Comparison of ENCODE assay signal across 1 cellular context in the genomic region with DNA sequence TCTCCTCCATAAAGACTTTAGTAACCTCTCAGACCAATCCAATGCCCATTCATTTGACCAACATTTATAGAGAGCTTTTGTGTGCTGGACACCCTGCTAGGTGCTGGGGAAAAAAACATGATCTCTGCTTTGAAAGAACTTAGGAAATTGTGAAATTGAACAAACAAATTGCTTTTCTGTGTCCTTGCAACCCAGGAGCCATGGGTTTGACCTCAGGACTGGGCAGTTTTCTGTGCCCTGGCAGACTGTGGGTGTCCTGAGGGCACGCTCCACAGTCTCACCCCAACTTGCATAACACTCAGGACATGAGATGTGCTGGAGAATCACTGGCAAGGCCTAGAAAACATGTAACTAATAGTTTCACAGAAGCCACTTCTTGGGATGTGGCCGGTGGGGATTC.
A peak's percentile ranks its signal among the peaks of the same experiment; 100 is the strongest.
TF ChIP-seq lines count a peak whose summit lies in the region.

No MANE protein-coding gene starts in this region.

TF ChIP-seq in liver, 16 proteins besides CTCF, POLR2A, EP300 and RAD21:
- TF ChIP-seq YY1 (IDR thresholded peaks at IDR 0.05): peak; percentile 72
- TF ChIP-seq, protein P1, sequence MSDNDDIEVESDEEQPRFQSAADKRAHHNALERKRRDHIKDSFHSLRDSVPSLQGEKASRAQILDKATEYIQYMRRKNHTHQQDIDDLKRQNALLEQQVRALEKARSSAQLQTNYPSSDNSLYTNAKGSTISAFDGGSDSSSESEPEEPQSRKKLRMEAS (IDR thresholded peaks at IDR 0.05): peak; percentile 94
- peak; percentile 33 for TF ChIP-seq ATF3 (IDR thresholded peaks at IDR 0.05)
- peak in 1 of 2 donors; percentile 31 for TF ChIP-seq GABPA (IDR thresholded peaks at IDR 0.05 in 1 of 2, conservative IDR thresholded peaks at IDR 0.05 in 1 of 2)
- peak; percentile 62 to 84 for TF ChIP-seq JUND (IDR thresholded peaks at IDR 0.05)
- peak; percentile 76 for TF ChIP-seq SP1 (IDR thresholded peaks at IDR 0.05)
- TF ChIP-seq FOXA1 (IDR thresholded peaks at IDR 0.05): peak; percentile 44
- peak; percentile 52 for TF ChIP-seq HNF4G (IDR thresholded peaks at IDR 0.05)
- peak; percentile 93 to 96 for TF ChIP-seq HNF4A (conservative IDR thresholded peaks at IDR 0.05)
- peak in 1 of 2 donors; percentile 44 for TF ChIP-seq EGR1 (IDR thresholded peaks at IDR 0.05; ENCODE audit: low read depth in 2 of 2)
- TF ChIP-seq ZBTB33 (IDR thresholded peaks at IDR 0.05): peak; percentile 84
- peak; percentile 98 to 99 for TF ChIP-seq RXRA (IDR thresholded peaks at IDR 0.05)
- peak; percentile 54 for TF ChIP-seq FOXA2 (IDR thresholded peaks at IDR 0.05)
- TF ChIP-seq TAF1 (conservative IDR thresholded peaks at IDR 0.05): no peak
- peak; percentile 52 for TF ChIP-seq NR2F2 (IDR thresholded peaks at IDR 0.05)
- peak; percentile 71 for TF ChIP-seq REST (IDR thresholded peaks at IDR 0.05)
